17 cellular contexts compared by ENCODE assay signal in the genomic region with DNA sequence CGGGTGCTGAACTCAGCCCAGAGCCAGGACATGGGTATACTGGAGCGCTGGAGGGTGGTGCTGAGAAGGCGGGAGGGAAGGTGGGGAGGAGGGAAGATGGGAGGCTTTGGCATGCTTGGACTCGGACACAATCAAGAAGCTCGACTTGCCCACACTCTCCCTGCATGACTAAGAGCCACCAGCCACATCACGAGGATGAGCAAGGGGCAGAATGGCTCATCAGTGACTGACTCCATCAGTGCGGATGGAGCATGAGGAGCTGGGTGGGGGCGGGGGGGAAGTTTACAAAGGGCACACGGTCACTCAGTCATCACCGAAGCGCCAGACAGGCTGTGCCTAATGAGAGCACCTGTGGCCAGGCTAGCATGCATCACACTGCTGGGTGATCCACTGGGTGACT.
DNase-seq lines count a peak whose midpoint lies in the region; TF ChIP-seq lines count a peak whose summit lies in the region.
"Had no signal": no experiment of that assay in that cellular context is flagged by ENCODE, and none has a peak within 500 bp of the region (broad histone marks: within the 10 kb centered on the region; RNA-seq: fewer than 3 reads in every experiment).

No MANE protein-coding gene starts in this region.

- H3K9me3 Mint-ChIP-seq in chondrocyte (ENCODE audit: low read depth): no peaks in the 10 kb centered on the region
- H3K9me3 Mint-ChIP-seq: activated naive CD8-positive, alpha-beta T cell treated with anti-CD3 and anti-CD28 coated beads, Interleukin-2, amount 10 ng/mL, durations not matched to agents 7 days and 5 days; CD8-positive, alpha-beta T cell; stimulated activated naive CD8-positive, alpha-beta T cell treated with anti-CD3 and anti-CD28 coated beads, Interleukin-15, Interleukin-2, amounts not matched to agents 100 ng/mL and 50 ng/mL, for 24 hours; WTC11 had no signal

- no peaks in the 10 kb centered on the region for H3K36me3 ChIP-seq in BE2C
- H3K36me3 ChIP-seq: vagina had no signal

- H3K4me3 ChIP-seq in epithelial cell of proximal tubule (ENCODE audit: low read depth, low read length) (no peak overlapping the region), BE2C (ENCODE audit: low read depth, low read length) (no peak overlapping the region)
- H3K4me3 ChIP-seq: vagina had no signal

- H3K27me3 ChIP-seq in BE2C: no peaks in the 10 kb centered on the region
- H3K27me3 ChIP-seq: vagina had no signal

- no peaks in the 10 kb centered on the region for H3K4me1 Mint-ChIP-seq in chondrocyte (ENCODE audit: low read depth)
- H3K4me1 Mint-ChIP-seq: activated naive CD8-positive, alpha-beta T cell treated with anti-CD3 and anti-CD28 coated beads, Interleukin-2, amount 10 ng/mL, durations not matched to agents 7 days and 5 days had no signal

- H3K4me1 ChIP-seq in BE2C: no peaks in the 10 kb centered on the region
- H3K4me1 ChIP-seq: vagina had no signal

- TF ChIP-seq CTCF in epithelial cell of proximal tubule (conservative IDR thresholded peaks at IDR 0.05; ENCODE audit: low read depth, low read length) (no peak), BE2C (IDR thresholded peaks at IDR 0.05; ENCODE audit: low read depth, low read length) (no peak), chondrocyte (IDR thresholded peaks at IDR 0.05) (no peak)

- no peak overlapping the region for H3K4me3 Mint-ChIP-seq in chondrocyte (ENCODE audit: unreplicated experiment)
- H3K4me3 Mint-ChIP-seq: activated naive CD8-positive, alpha-beta T cell treated with anti-CD3 and anti-CD28 coated beads, Interleukin-2, amount 10 ng/mL, durations not matched to agents 7 days and 5 days; CD8-positive, alpha-beta T cell; stimulated activated naive CD8-positive, alpha-beta T cell treated with anti-CD3 and anti-CD28 coated beads, Interleukin-15, Interleukin-2, amounts not matched to agents 100 ng/mL and 50 ng/mL, for 24 hours; WTC11 had no signal

- no peaks in the 10 kb centered on the region for H3K27me3 Mint-ChIP-seq in chondrocyte (ENCODE audit: low read depth)
- H3K27me3 Mint-ChIP-seq: activated naive CD8-positive, alpha-beta T cell treated with anti-CD3 and anti-CD28 coated beads, Interleukin-2, amount 10 ng/mL, durations not matched to agents 7 days and 5 days; stimulated activated naive CD8-positive, alpha-beta T cell treated with anti-CD3 and anti-CD28 coated beads, Interleukin-15, Interleukin-2, amounts not matched to agents 100 ng/mL and 50 ng/mL, for 24 hours had no signal

- no peaks in the 10 kb centered on the region for H3K9me3 ChIP-seq in BE2C
- H3K9me3 ChIP-seq: vagina had no signal

- H3K36me3 Mint-ChIP-seq in chondrocyte (ENCODE audit: low read depth): peaks cover 4% of the 10 kb centered on the region
- H3K36me3 Mint-ChIP-seq: activated naive CD8-positive, alpha-beta T cell treated with anti-CD3 and anti-CD28 coated beads, Interleukin-2, amount 10 ng/mL, durations not matched to agents 7 days and 5 days; WTC11 had no signal

- no peak overlapping the region for H3K27ac Mint-ChIP-seq in chondrocyte (ENCODE audit: unreplicated experiment)
- H3K27ac Mint-ChIP-seq: activated naive CD8-positive, alpha-beta T cell treated with anti-CD3 and anti-CD28 coated beads, Interleukin-2, amount 10 ng/mL, durations not matched to agents 7 days and 5 days; CD8-positive, alpha-beta T cell; stimulated activated naive CD8-positive, alpha-beta T cell treated with anti-CD3 and anti-CD28 coated beads, Interleukin-15, Interleukin-2, amounts not matched to agents 100 ng/mL and 50 ng/mL, for 24 hours; WTC11 had no signal

- DNase-seq in Daoy (ENCODE audit: low read depth) (peak; percentile 66), RKO (ENCODE audit: low spot score) (peak; percentile 82), epithelial cell of proximal tubule (ENCODE audit: low read depth) (peak; percentile 47), renal cortical epithelial cell (ENCODE audit: low read depth) (peak; percentile 72), activated T-cell treated with anti-CD3 and anti-CD28 coated beads for 4 hours (no peak), BE2C (no peak), foreskin melanocyte (no peak), chondrocyte (ENCODE audit: low spot score) (no peak)
- DNase-seq: activated CD8-positive, alpha-beta memory T cell treated with anti-CD3 and anti-CD28 coated beads, Interleukin-2, amount 50 U/mL, for 4 hours; activated naive CD8-positive, alpha-beta T cell treated with anti-CD3 and anti-CD28 coated beads, Interleukin-2, amount 10 ng/mL, durations not matched to agents 7 days and 5 days; CD8-positive, alpha-beta T cell; islet precursor cell; MV-4-11; NCI-H2171 treated with DMSO at 0.1 percent for 48 hours had no signal

Comparison
In these comparisons a context has a peak if more than half of its experiments do, and no peak if none do; other contexts are left out.
1. DNase-seq: peak in Daoy (single experiment), RKO (single experiment), epithelial cell of proximal tubule (single experiment) and renal cortical epithelial cell (single experiment); none in activated T-cell treated with anti-CD3 and anti-CD28 coated beads for 4 hours (single experiment), BE2C (single experiment), foreskin melanocyte (single experiment) and chondrocyte (single experiment).